9 cellular contexts compared by ENCODE assay signal in the genomic region with DNA sequence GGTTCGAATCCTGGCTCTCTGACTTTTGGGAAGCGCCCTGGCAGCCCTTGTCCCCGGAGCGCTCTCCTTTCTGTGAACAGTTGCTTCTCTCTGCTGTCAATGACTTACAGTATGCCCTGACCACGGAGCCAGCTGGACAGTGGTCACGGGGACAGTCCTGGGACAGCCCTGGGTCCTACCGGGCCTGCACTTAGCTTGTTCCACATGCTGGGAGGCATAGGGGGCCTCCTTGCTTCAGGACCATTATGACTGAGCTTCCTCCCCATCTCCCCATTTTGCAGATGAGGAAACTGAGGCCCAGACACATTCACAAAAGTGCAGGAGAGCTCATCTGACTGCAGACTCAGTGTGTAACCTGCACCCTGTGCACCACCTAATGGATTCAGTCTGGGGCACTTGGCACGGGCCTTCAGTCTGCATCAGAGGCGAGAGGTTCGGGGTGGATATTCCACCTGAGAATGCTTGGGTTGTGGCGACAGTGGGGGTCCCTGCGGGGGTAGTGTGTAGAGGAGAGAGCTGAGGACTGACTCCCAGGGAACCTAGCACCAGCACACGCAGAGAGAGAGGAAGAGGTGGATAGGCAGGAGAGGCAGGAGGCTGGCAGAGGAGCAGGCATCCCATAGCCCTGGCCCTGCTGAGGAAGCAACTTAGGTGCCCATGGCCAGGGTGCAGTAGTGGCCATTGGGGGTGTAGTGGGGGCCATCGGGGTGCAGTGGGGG. TPM values are rescaled to one million over a fixed set of nuclear protein-coding genes. Genes with fewer than 3 reads are reported as not detected.
DNase-seq lines count a peak whose midpoint lies in the region; ATAC-seq and TF ChIP-seq lines count a peak whose summit lies in the region.
"Had no signal": no experiment of that assay in that cellular context is flagged by ENCODE, and none has a peak within 500 bp of the region (broad histone marks: within the 10 kb centered on the region; RNA-seq: fewer than 3 reads in every experiment).

No MANE protein-coding gene starts in this region.

- H3K4me1 Mint-ChIP-seq in Caco-2 (ENCODE audit: low read depth, unreplicated experiment), result peaks cover 30% of the 10 kb centered on the region
- H3K4me1 Mint-ChIP-seq in WTC11, result peaks cover 59% of the 10 kb centered on the region

- H3K4me3 ChIP-seq in Caco-2 (ENCODE audit: low read depth, low read length), result peak overlapping the region; percentile 77
- H3K4me3 ChIP-seq in fibroblast of the aortic adventitia (ENCODE audit: low read depth, low read length), result peak overlapping the region; percentile 76
- peak overlapping the region; percentile 35 for H3K4me3 ChIP-seq in trophoblast cell (ENCODE audit: low read depth, low read length)

- H2BK120ac ChIP-seq in trophoblast cell (ENCODE audit: insufficient read depth, low read length, poor library complexity), result peak overlapping the region; percentile 67

- peak overlapping the region; percentile 73 for H4K12ac ChIP-seq in trophoblast cell (ENCODE audit: low read depth, low read length)

- H3K23ac ChIP-seq in trophoblast cell (ENCODE audit: low read length), result no peak overlapping the region

- peaks cover 44% of the 10 kb centered on the region for H3K36me3 Mint-ChIP-seq in Caco-2 (ENCODE audit: insufficient read depth, unreplicated experiment)
- H3K36me3 Mint-ChIP-seq in WTC11, result peaks cover 27% of the 10 kb centered on the region

- H3K27me3 ChIP-seq in Caco-2 (replicated peaks; ENCODE audit: control insufficient read depth, insufficient read depth, low read length) (no peaks in the 10 kb centered on the region), trophoblast cell (ENCODE audit: insufficient read depth, low read length) (no peaks in the 10 kb centered on the region)

- DNase-seq in Caco-2 (no peak), WTC11 (ENCODE audit: low spot score) (no peak), fibroblast of the aortic adventitia (ENCODE audit: low read depth) (no peak), trophoblast cell (peak in 1 of 2 donors; percentile 29), KG1 (lab: John Stamatoyannopoulos, UW) (no peak), NCI-H2107 treated with DMSO at 0.1 percent for 48 hours (lab: John Stamatoyannopoulos, UW; ENCODE audit: unreplicated experiment) (no peak), germinal center (ENCODE audit: low spot score) (no peak)
- DNase-seq: NCI-H1436 treated with DMSO at 0.1 percent for 48 hours had no signal

- H2AK5ac ChIP-seq in trophoblast cell (ENCODE audit: low read length), result peak overlapping the region; percentile 88

- BruUV-seq in Caco-2 (replicated peaks; lab: Mats Ljungman, UMichigan), result no TSS peak

- H3K9me3 Mint-ChIP-seq in Caco-2 (ENCODE audit: unreplicated experiment), result no peaks in the 10 kb centered on the region
- no peaks in the 10 kb centered on the region for H3K9me3 Mint-ChIP-seq in WTC11

- H3K27ac ChIP-seq in trophoblast cell (ENCODE audit: low read depth, low read length), result no peak overlapping the region

- H2BK12ac ChIP-seq in trophoblast cell (ENCODE audit: low read length), result peak overlapping the region; percentile 55

- peak overlapping the region; percentile 96 for H3K4me2 ChIP-seq in trophoblast cell (ENCODE audit: low read length)

- H2BK5ac ChIP-seq in trophoblast cell (ENCODE audit: low read depth, low read length, poor library complexity), result peak overlapping the region; percentile 32

- H3K4me1 ChIP-seq in Caco-2 (peaks cover 15% of the 10 kb centered on the region; the same call in 1 of the 2 replicates), trophoblast cell (ENCODE audit: control insufficient read depth in 1 of 2, insufficient read depth in 2 of 2, low read length in 2 of 2) (peaks cover 13 to 26% of the 10 kb centered on the region in 2 experiments)

- peaks cover 18% of the 10 kb centered on the region for H3K79me1 ChIP-seq in trophoblast cell (ENCODE audit: low read length)

- no peaks in the 10 kb centered on the region for H3K9me3 ChIP-seq in Caco-2
- peaks cover 2% of the 10 kb centered on the region for H3K9me3 ChIP-seq in trophoblast cell (ENCODE audit: insufficient read depth, low read depth, low read length)

- H3K27me3 Mint-ChIP-seq in Caco-2 (ENCODE audit: insufficient read depth, unreplicated experiment), result no peaks in the 10 kb centered on the region
- no peaks in the 10 kb centered on the region for H3K27me3 Mint-ChIP-seq in WTC11 (ENCODE audit: low read depth)

- peak overlapping the region; percentile 94 for H4K91ac ChIP-seq in trophoblast cell (ENCODE audit: low read depth, low read length)

- peak overlapping the region; percentile 88 for H3K4ac ChIP-seq in trophoblast cell (ENCODE audit: low read depth, low read length)

- no peak for TF ChIP-seq CTCF in Caco-2 (IDR thresholded peaks at IDR 0.05; ENCODE audit: insufficient read depth in 1 of 2, low read depth in 1 of 2, low read length in 1 of 2, severe bottlenecking in 1 of 2, unreplicated experiment in 1 of 2)
- no peak for TF ChIP-seq CTCF in WTC11 (IDR thresholded peaks at IDR 0.05)
- TF ChIP-seq CTCF in fibroblast of the aortic adventitia (IDR thresholded peaks at IDR 0.05; ENCODE audit: insufficient read depth, low read length), result no peak

- peak overlapping the region; percentile 77 for H3K4me3 Mint-ChIP-seq in Caco-2 (ENCODE audit: unreplicated experiment)
- H3K4me3 Mint-ChIP-seq in WTC11, result peak overlapping the region; percentile 90

- POLR2A ChIA-PET in Caco-2 (lab: Charles Lee) (no interaction called here), WTC11 (lab: Charles Lee) (no interaction called here)

- H3K18ac ChIP-seq in trophoblast cell (ENCODE audit: low read length), result peak overlapping the region; percentile 93

- H3K27ac Mint-ChIP-seq in Caco-2 (ENCODE audit: unreplicated experiment) (peak overlapping the region; percentile 99), WTC11 (peak overlapping the region; percentile 87)

- H2AFZ ChIP-seq in trophoblast cell (ENCODE audit: insufficient read depth, low read length, poor library complexity), result no peak overlapping the region

- peaks cover 30% of the 10 kb centered on the region for H3K79me2 ChIP-seq in trophoblast cell (ENCODE audit: control insufficient read depth, insufficient read depth, low read length, poor library complexity)

- H3K36me3 ChIP-seq in Caco-2 (ENCODE audit: control insufficient read depth, insufficient read depth, low read length) (no peaks in the 10 kb centered on the region; the same call in 1 of the 2 replicates), trophoblast cell (ENCODE audit: control insufficient read depth in 1 of 2, insufficient read depth in 2 of 2, low read length in 2 of 2) (peaks cover 7 to 11% of the 10 kb centered on the region in 2 experiments)

- intact Hi-C loops in Caco-2 (cut with micrococcal nuclease; ENCODE audit: unreplicated experiment), result loop anchor here (10.0 kb wide), 1 partner anchor 122 kb away; no protein-coding TSS in a partner anchor

- CTCF ChIA-PET in Caco-2 (lab: Charles Lee) (no interaction called here), WTC11 (lab: Charles Lee) (interaction anchor here (0.6 to 1.8 kb wide), 4 partner anchors 11 to 29 kb away, joined by 3 to 5 read pairs (median 3); no protein-coding TSS in a partner anchor)

- WGBS in trophoblast cell (ENCODE audit: extremely low coverage, insufficient coverage, insufficient read length), result no CpG with 5 or more reads among the region's 14 CpGs

- no peak overlapping the region for H3K9ac ChIP-seq in trophoblast cell (ENCODE audit: low read length)

- peak overlapping the region; percentile 67 for H4K8ac ChIP-seq in trophoblast cell (ENCODE audit: low read depth, low read length)

- ATAC-seq in WTC11, result no peak
- ATAC-seq in HG02938 (IDR thresholded peaks at IDR 0.05; ENCODE audit: unreplicated experiment), result no peak

- peak overlapping the region; percentile 45 for H3K14ac ChIP-seq in trophoblast cell (ENCODE audit: low read length)

TF ChIP-seq in WTC11, 78 proteins besides CTCF, POLR2A, EP300 and RAD21 (continues in another document):
- TF ChIP-seq ELF4 (CRISPR knock-in tag; IDR thresholded peaks at IDR 0.05; ENCODE audit: low read depth), result no peak
- TF ChIP-seq TP53 (CRISPR knock-in tag; IDR thresholded peaks at IDR 0.05), result no peak
- TF ChIP-seq ZNF138 (CRISPR knock-in tag; conservative IDR thresholded peaks at IDR 0.05), result no peak
- TF ChIP-seq CREB1 (CRISPR knock-in tag; IDR thresholded peaks at IDR 0.05), result no peak
- no peak for TF ChIP-seq GRHL2 (CRISPR knock-in tag; IDR thresholded peaks at IDR 0.05; ENCODE audit: insufficient replicate concordance, severe bottlenecking)
- no peak for TF ChIP-seq ZNF671 (CRISPR knock-in tag; IDR thresholded peaks at IDR 0.05)
- no peak for TF ChIP-seq ESRRA (CRISPR knock-in tag; IDR thresholded peaks at IDR 0.05; ENCODE audit: borderline replicate concordance)
- no peak for TF ChIP-seq TEAD4 (CRISPR knock-in tag; IDR thresholded peaks at IDR 0.05)
- TF ChIP-seq, protein P1, sequence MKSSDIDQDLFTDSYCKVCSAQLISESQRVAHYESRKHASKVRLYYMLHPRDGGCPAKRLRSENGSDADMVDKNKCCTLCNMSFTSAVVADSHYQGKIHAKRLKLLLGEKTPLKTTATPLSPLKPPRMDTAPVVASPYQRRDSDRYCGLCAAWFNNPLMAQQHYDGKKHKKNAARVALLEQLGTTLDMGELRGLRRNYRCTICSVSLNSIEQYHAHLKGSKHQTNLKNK (CRISPR knock-in tag; IDR thresholded peaks at IDR 0.05), result no peak
- TF ChIP-seq SMAD3 (CRISPR knock-in tag; IDR thresholded peaks at IDR 0.05; ENCODE audit: borderline replicate concordance), result no peak
- TF ChIP-seq NFE2L1 (CRISPR knock-in tag; IDR thresholded peaks at IDR 0.05), result no peak
- no peak for TF ChIP-seq RORB (CRISPR knock-in tag; IDR thresholded peaks at IDR 0.05)
- TF ChIP-seq, protein P2, sequence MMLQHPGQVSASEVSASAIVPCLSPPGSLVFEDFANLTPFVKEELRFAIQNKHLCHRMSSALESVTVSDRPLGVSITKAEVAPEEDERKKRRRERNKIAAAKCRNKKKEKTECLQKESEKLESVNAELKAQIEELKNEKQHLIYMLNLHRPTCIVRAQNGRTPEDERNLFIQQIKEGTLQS (CRISPR knock-in tag; conservative IDR thresholded peaks at IDR 0.05), result no peak

RNA-seq across cellular contexts. Expression of a gene that starts 1.6 kb away (rescaled TPM):
- total RNA-seq in Caco-2 (2022), result 82.2 and 83.5 TPM in 2 replicates
- 52.1 to 58.4 TPM (median 55.8 TPM) in 3 replicates for total RNA-seq in WTC11 (2021)
- total RNA-seq in fibroblast of the aortic adventitia (ENCODE audit: low replicate concordance), result 69.7 and 75.2 TPM in 2 replicates
- 44.0 and 44.4 TPM in 2 replicates for polyA plus RNA-seq in trophoblast cell (2013)
